Comparison of ENCODE assay signal across 1 cellular context in the genomic region with DNA sequence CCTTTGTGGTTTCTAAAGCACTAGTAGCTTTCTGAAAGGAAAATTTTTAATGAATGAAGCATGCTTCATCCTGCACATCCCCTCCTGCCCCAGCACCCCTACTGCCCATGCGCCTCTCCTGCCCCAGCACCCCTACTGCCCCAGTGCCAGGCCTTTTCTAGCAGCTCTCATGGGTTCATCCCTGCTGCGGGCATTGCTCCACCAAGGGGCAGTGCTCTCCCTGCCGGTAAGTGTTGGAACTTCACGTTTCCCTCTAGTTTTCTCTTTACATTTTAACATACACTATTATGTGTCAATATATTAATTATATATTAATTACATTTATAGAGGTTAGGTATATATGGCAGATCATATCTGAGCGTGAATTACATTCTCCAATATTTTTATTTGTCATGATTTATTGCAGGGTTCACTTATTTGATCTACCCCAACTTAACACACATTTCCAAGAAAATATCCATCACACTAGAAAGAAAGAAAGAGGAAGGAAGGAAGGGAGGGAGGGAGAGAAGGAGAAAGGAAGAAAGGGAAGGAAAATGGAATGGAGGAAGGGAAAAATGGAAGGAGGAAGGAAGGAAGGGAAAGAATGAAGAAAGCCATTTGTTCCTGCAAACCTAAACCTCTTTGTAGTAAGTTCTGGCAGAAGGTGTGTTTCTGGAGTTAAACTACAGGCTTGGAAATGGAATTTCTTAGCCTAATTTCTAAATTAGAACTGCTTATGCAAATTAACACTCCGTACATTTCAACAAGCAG.
TF ChIP-seq lines count a peak whose summit lies in the region.

No MANE protein-coding gene starts in this region.

TF ChIP-seq in GM23338, 12 proteins besides CTCF, POLR2A, EP300 and RAD21 (continued from another document):
- TF ChIP-seq, protein P1, sequence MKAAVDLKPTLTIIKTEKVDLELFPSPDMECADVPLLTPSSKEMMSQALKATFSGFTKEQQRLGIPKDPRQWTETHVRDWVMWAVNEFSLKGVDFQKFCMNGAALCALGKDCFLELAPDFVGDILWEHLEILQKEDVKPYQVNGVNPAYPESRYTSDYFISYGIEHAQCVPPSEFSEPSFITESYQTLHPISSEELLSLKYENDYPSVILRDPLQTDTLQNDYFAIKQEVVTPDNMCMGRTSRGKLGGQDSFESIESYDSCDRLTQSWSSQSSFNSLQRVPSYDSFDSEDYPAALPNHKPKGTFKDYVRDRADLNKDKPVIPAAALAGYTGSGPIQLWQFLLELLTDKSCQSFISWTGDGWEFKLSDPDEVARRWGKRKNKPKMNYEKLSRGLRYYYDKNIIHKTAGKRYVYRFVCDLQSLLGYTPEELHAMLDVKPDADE (IDR thresholded peaks at IDR 0.05): no peak
